19 cellular contexts compared by ENCODE assay signal in the genomic region with DNA sequence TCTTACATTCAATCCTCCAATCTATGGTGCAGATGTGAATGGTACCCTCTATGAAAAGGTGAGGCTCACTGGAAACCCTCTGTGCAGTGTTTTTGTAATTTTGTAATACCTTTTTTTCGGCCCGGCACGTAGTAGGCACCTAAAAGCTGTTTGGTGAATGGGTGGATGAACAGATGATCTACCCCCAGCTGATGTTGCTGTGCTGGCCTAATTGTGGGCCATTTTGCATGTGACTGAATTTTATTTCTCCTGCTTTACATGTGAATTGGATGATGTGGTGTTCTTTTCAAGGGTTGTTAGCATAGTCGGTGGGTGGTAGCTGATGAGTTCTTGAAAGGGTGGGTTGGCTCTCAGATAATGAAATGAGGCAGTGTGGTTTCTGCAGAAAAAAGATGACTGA. TPM values are rescaled to one million over a fixed set of nuclear protein-coding genes. Genes with fewer than 3 reads are reported as not detected.
DNase-seq lines count a peak whose midpoint lies in the region; TF ChIP-seq lines count a peak whose summit lies in the region.
"Had no signal": no experiment of that assay in that cellular context is flagged by ENCODE, and none has a peak within 500 bp of the region (broad histone marks: within the 10 kb centered on the region; RNA-seq: fewer than 3 reads in every experiment).

No MANE protein-coding gene starts in this region.

- H3K9me3 ChIP-seq in iPS-15b (ENCODE audit: control insufficient read depth, insufficient read depth, low read length) (no peaks in the 10 kb centered on the region), ascending aorta (no peaks in the 10 kb centered on the region), MG63 (no peaks in the 10 kb centered on the region)
- H3K9me3 ChIP-seq: BLaER1, SJSA1 had no signal

- peaks cover 53% of the 10 kb centered on the region for H3K36me3 ChIP-seq in iPS-15b (ENCODE audit: control insufficient read depth, insufficient read depth, low read length)
- peaks cover 92 to 99% of the 10 kb centered on the region in 2 donors for H3K36me3 ChIP-seq in ascending aorta
- peaks cover 73% of the 10 kb centered on the region for H3K36me3 ChIP-seq in MG63

- no peaks in the 10 kb centered on the region for H3K9me3 Mint-ChIP-seq in activated T-cell treated with anti-CD3 and anti-CD28 coated beads, Interleukin-2, amount 50 U/mL, for 24 hours
- H3K9me3 Mint-ChIP-seq in brain = no peaks in the 10 kb centered on the region
- H3K9me3 Mint-ChIP-seq: CD8-positive, alpha-beta T cell; IgD-negative memory B cell had no signal

- no peaks in the 10 kb centered on the region for H3K27me3 Mint-ChIP-seq in activated T-cell treated with anti-CD3 and anti-CD28 coated beads, Interleukin-2, amount 50 U/mL, for 24 hours
- no peaks in the 10 kb centered on the region for H3K27me3 Mint-ChIP-seq in brain
- H3K27me3 Mint-ChIP-seq: IgD-negative memory B cell had no signal

- no peak for TF ChIP-seq CTCF in brain (conservative IDR thresholded peaks at IDR 0.05)
- no peak for TF ChIP-seq CTCF in ascending aorta (IDR thresholded peaks at IDR 0.05)

- intact Hi-C loops in ascending aorta (cut with DNase I) = no loop called here

- H3K4me1 Mint-ChIP-seq in activated T-cell treated with anti-CD3 and anti-CD28 coated beads, Interleukin-2, amount 50 U/mL, for 24 hours (ENCODE audit: low read depth) = peaks cover 18% of the 10 kb centered on the region
- peaks cover 12% of the 10 kb centered on the region for H3K4me1 Mint-ChIP-seq in brain

- H3K27me3 ChIP-seq in iPS-15b (ENCODE audit: control insufficient read depth, insufficient read depth, low read length) = no peaks in the 10 kb centered on the region
- no peaks in the 10 kb centered on the region for H3K27me3 ChIP-seq in ascending aorta
- H3K27me3 ChIP-seq in MG63 = no peaks in the 10 kb centered on the region
- H3K27me3 ChIP-seq: BLaER1, SJSA1 had no signal

- H3K4me3 ChIP-seq in iPS-15b (ENCODE audit: low read depth, low read length) (peak overlapping the region; percentile 16), ascending aorta (no peak overlapping the region), MG63 (no peak overlapping the region)
- H3K4me3 ChIP-seq: BLaER1, SJSA1 had no signal

- H3K4me1 ChIP-seq in iPS-15b (ENCODE audit: control insufficient read depth, insufficient read depth, low read length) (peaks cover 12% of the 10 kb centered on the region), ascending aorta (no peaks in the 10 kb centered on the region)
- H3K4me1 ChIP-seq: BLaER1, SJSA1 had no signal

- H3K27ac Mint-ChIP-seq in activated T-cell treated with anti-CD3 and anti-CD28 coated beads, Interleukin-2, amount 50 U/mL, for 24 hours = peak overlapping the region; percentile 4
- peak overlapping the region in 4 of 5 experiments; percentile 7 to 85 (median 49) for H3K27ac Mint-ChIP-seq in brain
- H3K27ac Mint-ChIP-seq: CD8-positive, alpha-beta T cell; IgD-negative memory B cell had no signal

- no peak overlapping the region for H3K9ac ChIP-seq in iPS-15b (ENCODE audit: low read depth, low read length)
- H3K9ac ChIP-seq: BLaER1 had no signal

- no peak overlapping the region for H3K4me3 Mint-ChIP-seq in activated T-cell treated with anti-CD3 and anti-CD28 coated beads, Interleukin-2, amount 50 U/mL, for 24 hours
- H3K4me3 Mint-ChIP-seq in brain = peak overlapping the region in 1 of 5 experiments; percentile 6
- H3K4me3 Mint-ChIP-seq: CD8-positive, alpha-beta T cell; IgD-negative memory B cell had no signal

- peaks cover 92% of the 10 kb centered on the region for H3K36me3 Mint-ChIP-seq in activated T-cell treated with anti-CD3 and anti-CD28 coated beads, Interleukin-2, amount 50 U/mL, for 24 hours (ENCODE audit: low read depth)
- H3K36me3 Mint-ChIP-seq in brain = peaks cover 86% of the 10 kb centered on the region

- DNase-seq in activated T-cell treated with anti-CD3 and anti-CD28 coated beads, Interleukin-2, amount 50 U/mL, for 24 hours = no peak
- DNase-seq in activated T-cell treated with anti-CD3 and anti-CD28 coated beads, Interleukin-2, amount 50 U/mL, for 48 hours = no peak
- DNase-seq in NCI-H1048 (lab: John Stamatoyannopoulos, UW) = no peak
- DNase-seq in ascending aorta (ENCODE audit: low spot score in 2 of 2) = no peak
- no peak for DNase-seq in stimulated activated CD4-positive, alpha-beta T cell treated with anti-CD3 and anti-CD28 coated beads, Interleukin-4, amount 100 ng/mL, for 1 hour
- no peak for DNase-seq in MG63
- DNase-seq: CD8-positive, alpha-beta T cell; DMS79 treated with DMSO at 0.1 percent for 48 hours; GOT3; NCI-H1436; NCI-H2029; NCI-H2171; NCI-H446; NCI-H82 had no signal

- H3K27ac ChIP-seq in ascending aorta = no peak overlapping the region
- H3K27ac ChIP-seq: BLaER1, SJSA1 had no signal

RNA-seq across cellular contexts. Expression of a gene that starts 10.4 kb away (rescaled TPM):
- polyA plus RNA-seq in brain (ENCODE audit: insufficient read depth, low read depth, low replicate concordance) = 45.9 TPM
- total RNA-seq in ascending aorta = 23.3 TPM
- total RNA-seq in MG63 (2014; rRNA removed; shearing (Covaris generic); ENCODE audit: low replicate concordance) = 24.1 and 24.8 TPM in 2 replicates

RNA-seq across cellular contexts. Expression of a gene that starts 47.0 kb away (rescaled TPM):
- 38.6 TPM for polyA plus RNA-seq in brain (ENCODE audit: insufficient read depth, low read depth, low replicate concordance)
- total RNA-seq in ascending aorta = 34.3 TPM
- 1.1 and 9.2 TPM in 2 replicates for total RNA-seq in MG63 (2014; rRNA removed; shearing (Covaris generic); ENCODE audit: low replicate concordance)
